Comparison of ENCODE assay signal across 37 cellular contexts in the genomic region with DNA sequence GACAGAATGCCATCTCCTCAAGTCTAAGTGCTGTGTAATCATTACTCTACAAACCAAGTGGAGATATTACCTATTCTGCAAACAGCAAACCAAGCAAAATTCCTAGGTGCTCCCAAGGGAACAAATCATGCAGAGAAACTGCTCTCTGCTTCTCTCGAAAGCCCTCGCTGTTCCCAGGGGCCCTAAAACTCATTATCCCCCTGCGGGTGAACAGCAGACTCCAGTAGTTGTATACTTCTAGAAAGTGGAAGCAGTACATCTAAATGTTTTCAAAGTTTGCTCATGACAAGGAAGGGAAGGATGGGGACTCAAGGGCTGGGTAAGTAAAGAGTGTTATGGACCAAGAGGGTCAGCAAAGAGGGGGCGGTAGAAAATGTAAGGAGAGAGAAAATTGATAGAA. TPM values are rescaled to one million over a fixed set of nuclear protein-coding genes. Genes with fewer than 3 reads are reported as not detected.
"Had no signal": no experiment of that assay in that cellular context is flagged by ENCODE, and none has a peak within 500 bp of the region (broad histone marks: within the 10 kb centered on the region; RNA-seq: fewer than 3 reads in every experiment).

No MANE protein-coding gene starts in this region.

- H3K27ac Mint-ChIP-seq: activated CD4-positive, alpha-beta T cell treated with anti-CD3 and anti-CD28 coated beads for 36 hours; activated CD4-positive, alpha-beta T cell treated with anti-CD3 and anti-CD28 coated beads, Interleukin-2, amount 10 ng/mL, durations not matched to agents 7 days and 5 days; activated CD8-positive, alpha-beta T cell treated with anti-CD3 and anti-CD28 coated beads, Interleukin-2, amount 10 ng/mL, durations not matched to agents 7 days and 5 days; activated naive CD4-positive, alpha-beta T cell treated with anti-CD3 and anti-CD28 coated beads, Interleukin-2, amount 50 U/mL, for 24 hours; activated naive CD8-positive, alpha-beta T cell treated with anti-CD3 and anti-CD28 coated beads, Interleukin-2, amount 10 ng/mL, durations not matched to agents 7 days and 5 days; activated T-cell treated with anti-CD3 and anti-CD28 coated beads, Interleukin-2, amount 50 U/mL, for 24 hours; activated T-helper 2 cell treated with anti-CD3 and anti-CD28 coated beads, Interferon-gamma antibody, Interleukin-2, Interleukin-4, amounts not matched to agents 10 μg/mL and 5 μg/mL and 100 μg/mL, durations not matched to agents 14 hours and 24 hours and 36 hours had no signal

- H3K36me3 Mint-ChIP-seq: activated naive CD8-positive, alpha-beta T cell treated with anti-CD3 and anti-CD28 coated beads, Interleukin-2, amount 10 ng/mL, durations not matched to agents 7 days and 5 days had no signal

- H3K36me3 ChIP-seq: breast epithelium, Peyer's patch, SJSA1 had no signal

- H3K9ac ChIP-seq: KMS-11 had no signal

- H3K27ac ChIP-seq: body of pancreas, breast epithelium, KMS-11, Peyer's patch, SJSA1 had no signal

- H3K4me1 ChIP-seq: breast epithelium, SJSA1 had no signal

- ATAC-seq: activated CD4-positive, alpha-beta T cell treated with anti-CD3 and anti-CD28 coated beads for 36 hours; activated CD8-positive, alpha-beta T cell treated with anti-CD3 and anti-CD28 coated beads, Interleukin-2, amount 10 ng/mL, durations not matched to agents 7 days and 5 days; body of pancreas; PC-3; SK-N-SH treated with all-trans-retinoic acid at 6 μM for 48 hours had no signal

- H3K9me3 Mint-ChIP-seq: activated CD4-positive, alpha-beta T cell treated with anti-CD3 and anti-CD28 coated beads, Interleukin-2, amount 10 ng/mL, durations not matched to agents 7 days and 5 days; activated naive CD4-positive, alpha-beta T cell treated with anti-CD3 and anti-CD28 coated beads, Interleukin-2, amount 50 U/mL, for 24 hours; activated T-cell treated with anti-CD3 and anti-CD28 coated beads, Interleukin-2, amount 50 U/mL, for 24 hours; activated T-helper 2 cell treated with anti-CD3 and anti-CD28 coated beads, Interferon-gamma antibody, Interleukin-2, Interleukin-4, amounts not matched to agents 10 μg/mL and 5 μg/mL and 100 μg/mL, durations not matched to agents 14 hours and 24 hours and 36 hours had no signal

- H3K4me3 ChIP-seq: body of pancreas, breast epithelium, Peyer's patch, SJSA1 had no signal

- H3K9me3 ChIP-seq: body of pancreas, breast epithelium, Peyer's patch, SJSA1 had no signal

- DNase-seq: activated CD4-positive, alpha-beta T cell treated with anti-CD3 and anti-CD28 coated beads for 36 hours; activated CD4-positive, alpha-beta T cell treated with anti-CD3 and anti-CD28 coated beads, Interleukin-2, amount 10 ng/mL, durations not matched to agents 7 days and 5 days; activated CD4-positive, alpha-beta T cell treated with anti-CD3 and anti-CD28 coated beads, Interleukin-2, amount 50 U/mL, for 48 hours; activated CD8-positive, alpha-beta T cell treated with anti-CD3 and anti-CD28 coated beads, Interleukin-2, amount 10 ng/mL, durations not matched to agents 7 days and 5 days; activated gamma-delta T cell; activated naive CD4-positive, alpha-beta T cell treated with Interleukin-2 at 50 U/mL for 16 hours; activated naive CD8-positive, alpha-beta T cell treated with anti-CD3 and anti-CD28 coated beads, Interleukin-2, amount 10 ng/mL, durations not matched to agents 7 days and 5 days; activated T-cell treated with anti-CD3 and anti-CD28 coated beads, Interleukin-2, amount 50 U/mL, for 24 hours; amygdala; body of pancreas; MM.1S; MV-4-11; NCI-H1092; NCI-H1694; NCI-H1930; NCI-H2081 treated with DMSO at 0.1 percent for 48 hours; NCI-H510A; NCI-H526; NCI-H748 treated with DMSO at 0.1 percent for 48 hours; NK-92 treated with Interleukin-12 subunit alpha and Interleukin-12 subunit beta, amount 100 ng/mL, for 24 hours; PC-3; Peyer's patch; RPMI8226; SHP77 treated with DMSO at 0.1 percent for 48 hours; SW 1271; T-helper 1 cell had no signal

- H3K4me3 Mint-ChIP-seq: activated CD4-positive, alpha-beta T cell treated with anti-CD3 and anti-CD28 coated beads for 36 hours; activated CD4-positive, alpha-beta T cell treated with anti-CD3 and anti-CD28 coated beads, Interleukin-2, amount 10 ng/mL, durations not matched to agents 7 days and 5 days; activated CD8-positive, alpha-beta T cell treated with anti-CD3 and anti-CD28 coated beads, Interleukin-2, amount 10 ng/mL, durations not matched to agents 7 days and 5 days; activated naive CD4-positive, alpha-beta T cell treated with anti-CD3 and anti-CD28 coated beads, Interleukin-2, amount 50 U/mL, for 24 hours; activated naive CD8-positive, alpha-beta T cell treated with anti-CD3 and anti-CD28 coated beads, Interleukin-2, amount 10 ng/mL, durations not matched to agents 7 days and 5 days; activated T-cell treated with anti-CD3 and anti-CD28 coated beads, Interleukin-2, amount 50 U/mL, for 24 hours had no signal

- FAIRE-seq: astrocyte, TTC549 had no signal

- H3K4me2 ChIP-seq: KMS-11 had no signal

- H3K27me3 ChIP-seq: Peyer's patch, SJSA1 had no signal

RNA-seq across cellular contexts. Expression of gene DLEU7, which starts 3.2 kb away (rescaled TPM):
- total RNA-seq: activated CD4-positive, alpha-beta T cell treated with anti-CD3 and anti-CD28 coated beads for 36 hours; activated CD4-positive, alpha-beta T cell treated with anti-CD3 and anti-CD28 coated beads, Interleukin-2, amount 10 ng/mL, durations not matched to agents 7 days and 5 days; activated CD8-positive, alpha-beta T cell treated with anti-CD3 and anti-CD28 coated beads, Interleukin-2, amount 10 ng/mL, durations not matched to agents 7 days and 5 days; activated naive CD8-positive, alpha-beta T cell treated with anti-CD3 and anti-CD28 coated beads, Interleukin-2, amount 10 ng/mL, durations not matched to agents 7 days and 5 days; activated T-helper 2 cell treated with anti-CD3 and anti-CD28 coated beads, Interferon-gamma antibody, Interleukin-2, Interleukin-4, amounts not matched to agents 10 μg/mL and 5 μg/mL and 100 μg/mL, durations not matched to agents 14 hours and 24 hours and 36 hours; body of pancreas; cardiac septum; LHCN-M2; PC-3; SJSA1; T-helper 2 cell treated with Interferon-gamma antibody and Interleukin-4, amounts not matched to agents 100 ng/mL and 5 ng/mL, for 36 hours had no signal
